ENCODE assay signal across 7 cellular contexts in genomic region chr18:46098616-46098933, GRCh38. TPM values are rescaled to one million over a fixed set of nuclear protein-coding genes. Genes with fewer than 3 reads are reported as not detected.
DNase-seq lines count a peak whose midpoint lies in the region; ATAC-seq and TF ChIP-seq lines count a peak whose summit lies in the region.

No MANE protein-coding gene starts in this region.

- peaks cover 46% of the 10 kb centered on the region for H3K79me2 ChIP-seq in HCT116 (ENCODE audit: insufficient read depth, low read length)

- no peak for TF ChIP-seq CTCF in HCT116 (IDR thresholded peaks at IDR 0.05 in 2 of 3, conservative IDR thresholded peaks at IDR 0.05 in 1 of 3; ENCODE audit: borderline replicate concordance in 1 of 3, insufficient read depth in 1 of 3, low read depth in 2 of 3, low read length in 2 of 3)
- no peak for TF ChIP-seq CTCF in gastroesophageal sphincter (IDR thresholded peaks at IDR 0.05)

- BruUV-seq in HCT116 (replicated peaks; lab: Mats Ljungman, UMichigan): TSS peak; percentile 94

- 5 to 15% methylated on average over 10 of the region's 16 CpGs for WGBS in gastroesophageal sphincter (ENCODE audit: low coverage in 1 of 2), 2 donors

- H3K27ac Mint-ChIP-seq in T-helper 17 cell: peak overlapping the region; percentile 97
- peak overlapping the region; percentile 93 for H3K27ac Mint-ChIP-seq in stimulated activated memory B cell treated with anti-CD40 and anti-IgM and Interleukin-4, amounts not matched to agents 10 μg/mL and 1 μg/mL and 100 μg/mL, for 72 hours

- H3K27me3 ChIP-seq in HCT116 (ENCODE audit: insufficient read depth, low read length) (no peaks in the 10 kb centered on the region), gastroesophageal sphincter (no peaks in the 10 kb centered on the region)

- TF ChIP-seq EP300 in gastroesophageal sphincter (IDR thresholded peaks at IDR 0.05): no peak

- peaks cover 19% of the 10 kb centered on the region for H3K4me1 Mint-ChIP-seq in T-helper 17 cell
- H3K4me1 Mint-ChIP-seq in stimulated activated memory B cell treated with anti-CD40 and anti-IgM and Interleukin-4, amounts not matched to agents 10 μg/mL and 1 μg/mL and 100 μg/mL, for 72 hours: peaks cover 34% of the 10 kb centered on the region

- peak overlapping the region; percentile 7 for H2AFZ ChIP-seq in HCT116 (ENCODE audit: low read depth, low read length, poor library complexity, severe bottlenecking)

- H3K36me3 ChIP-seq in HCT116 (ENCODE audit: control insufficient read depth in 1 of 2, insufficient read depth in 2 of 2, low read length in 2 of 2): peaks cover 8 to 12% of the 10 kb centered on the region in 2 experiments; a peak in 2 of 4 replicates
- H3K36me3 ChIP-seq in gastroesophageal sphincter: peaks cover 0 to 13% of the 10 kb centered on the region in 2 donors

- H3K4me3 Mint-ChIP-seq in T-helper 17 cell: peak overlapping the region; percentile 96
- peak overlapping the region; percentile 93 for H3K4me3 Mint-ChIP-seq in stimulated activated memory B cell treated with anti-CD40 and anti-IgM and Interleukin-4, amounts not matched to agents 10 μg/mL and 1 μg/mL and 100 μg/mL, for 72 hours

- H3K9me3 Mint-ChIP-seq in stimulated activated memory B cell treated with anti-CD40 and anti-IgM and Interleukin-4, amounts not matched to agents 10 μg/mL and 1 μg/mL and 100 μg/mL, for 72 hours: no peaks in the 10 kb centered on the region

- peak overlapping the region; percentile 95 for H3K9ac ChIP-seq in HCT116 (ENCODE audit: low read length)

- intact Hi-C loops in HCT116 (cut with micrococcal nuclease): no loop called here

- RAD21 ChIA-PET in HCT116 (lab: Charles Lee; ENCODE audit: low non-redundant PET in 1 of 2, low total read pairs in 2 of 2, uncharacterized antibody in 2 of 2, unreplicated experiment in 2 of 2): no interaction called here

- CTCF ChIA-PET in HCT116 (lab: Charles Lee): no interaction called here

- no peak for ATAC-seq in HCT116
- no peak for ATAC-seq in T-helper 17 cell
- ATAC-seq in gastroesophageal sphincter: no peak
- ATAC-seq in stimulated activated memory B cell treated with anti-CD40 and anti-IgM and Interleukin-4, amounts not matched to agents 10 μg/mL and 1 μg/mL and 100 μg/mL, for 72 hours: no peak
- ATAC-seq in GM19351 (IDR thresholded peaks at IDR 0.05; ENCODE audit: unreplicated experiment): no peak
- ATAC-seq in HG03108 (IDR thresholded peaks at IDR 0.05; ENCODE audit: unreplicated experiment): no peak

- H3K4me1 ChIP-seq in HCT116 (ENCODE audit: control insufficient read depth in 1 of 2, insufficient read depth in 2 of 2, low read length in 2 of 2) (peaks cover 8 to 19% of the 10 kb centered on the region in 2 experiments; a peak in 3 of 4 replicates), gastroesophageal sphincter (peaks cover 3 to 44% (median 15%) of the 10 kb centered on the region in 3 donors)

- H3K36me3 Mint-ChIP-seq in T-helper 17 cell (ENCODE audit: low read depth): peaks cover 2% of the 10 kb centered on the region
- H3K36me3 Mint-ChIP-seq in stimulated activated memory B cell treated with anti-CD40 and anti-IgM and Interleukin-4, amounts not matched to agents 10 μg/mL and 1 μg/mL and 100 μg/mL, for 72 hours: peaks cover 13% of the 10 kb centered on the region

- H3K27ac ChIP-seq in HCT116 (ENCODE audit: low read depth, low read length) (peak overlapping the region; percentile 91), gastroesophageal sphincter (peak overlapping the region; percentile 29 to 94 (median 86))

- peak overlapping the region; percentile 93 to 99 for H3K4me3 ChIP-seq in HCT116 (replicated peaks in 1 of 2; ENCODE audit: low read depth in 1 of 2, low read length in 2 of 2)
- H3K4me3 ChIP-seq in gastroesophageal sphincter: peak overlapping the region; percentile 68 to 75

- H3K27me3 Mint-ChIP-seq in T-helper 17 cell: no peaks in the 10 kb centered on the region
- H3K27me3 Mint-ChIP-seq in stimulated activated memory B cell treated with anti-CD40 and anti-IgM and Interleukin-4, amounts not matched to agents 10 μg/mL and 1 μg/mL and 100 μg/mL, for 72 hours: no peaks in the 10 kb centered on the region

- POLR2A ChIA-PET in HCT116 (lab: Charles Lee): interaction anchor here (0.6 to 0.7 kb wide), 4 partner anchors 17 to 1964 kb away, joined by 3 read pairs; no protein-coding TSS in a partner anchor

- H3K9me2 ChIP-seq in HCT116 (ENCODE audit: insufficient read depth): no peaks in the 10 kb centered on the region

- no peak for TF ChIP-seq RAD21 in HCT116 (IDR thresholded peaks at IDR 0.05; ENCODE audit: low read depth)

- no peak for TF ChIP-seq POLR2A in HCT116 (IDR thresholded peaks at IDR 0.05; ENCODE audit: borderline replicate concordance, extremely low read depth, insufficient read depth, insufficient read length)
- TF ChIP-seq POLR2A in gastroesophageal sphincter (IDR thresholded peaks at IDR 0.05): no peak

- H3K4me2 ChIP-seq in HCT116 (ENCODE audit: low read length): peak overlapping the region; percentile 84

- H3K9me3 ChIP-seq in HCT116 (ENCODE audit: control insufficient read depth in 1 of 2, insufficient read depth in 1 of 2, low read depth in 1 of 2, low read length in 2 of 2) (no peaks in the 10 kb centered on the region), T-helper 17 cell (ENCODE audit: control insufficient read depth, low read length, poor library complexity, severe bottlenecking) (no peaks in the 10 kb centered on the region), gastroesophageal sphincter (no peaks in the 10 kb centered on the region)

- no peak for DNase-seq in HCT116 (ENCODE audit: low read depth, low spot score)
- no peak for DNase-seq in T-helper 17 cell
- DNase-seq in NCI-H1417 treated with DMSO at 0.1 percent for 48 hours (lab: John Stamatoyannopoulos, UW): no peak

- H4K20me1 ChIP-seq in HCT116 (ENCODE audit: insufficient read depth): no peaks in the 10 kb centered on the region

TF ChIP-seq in HCT116, 20 proteins besides CTCF, POLR2A, EP300 and RAD21:
- TF ChIP-seq FOSL1 (IDR thresholded peaks at IDR 0.05; ENCODE audit: low read depth) (no peak), EZH2phosphoT487 (IDR thresholded peaks at IDR 0.05; ENCODE audit: borderline replicate concordance) (no peak), CEBPB (IDR thresholded peaks at IDR 0.05; ENCODE audit: low read depth) (no peak), YY1 (IDR thresholded peaks at IDR 0.05; ENCODE audit: extremely low read depth, insufficient replicate concordance, low read depth, low read length) (no peak), ZFX (IDR thresholded peaks at IDR 0.05) (peak; percentile 84)

RNA-seq across cellular contexts. Expression of gene ATP5F1A, which starts 0.5 kb away (rescaled TPM):
- total RNA-seq in HCT116 (2021; ENCODE audit: unreplicated experiment) (563 TPM), T-helper 17 cell (100 to 1,000 TPM; 171 to 200 TPM), gastroesophageal sphincter (100 to 1,000 TPM; 461 to 688 (median 605) TPM)
- 437 and 495 TPM in 2 replicates for polyA plus RNA-seq in HCT116 (2012)

RNA-seq across cellular contexts. Expression of gene HAUS1, which starts 5.6 kb away (rescaled TPM):
- total RNA-seq in HCT116 (2021; ENCODE audit: unreplicated experiment): 46.2 TPM
- 23.8 and 39.9 TPM in 2 replicates for polyA plus RNA-seq in HCT116 (2012)
- 10 to 100 TPM; 14.9 to 15.8 TPM for total RNA-seq in T-helper 17 cell
- total RNA-seq in gastroesophageal sphincter: 10 to 100 TPM; 16.2 to 36.0 (median 33.6) TPM

RNA-seq across cellular contexts. Expression of gene PSTPIP2, which starts 26.5 kb away (rescaled TPM):
- total RNA-seq in HCT116 (2021; ENCODE audit: unreplicated experiment) (20.0 TPM), T-helper 17 cell (10 to 100 TPM; 13.1 to 15.8 TPM), gastroesophageal sphincter (10 to 100 TPM in 1 of 4 donors, 1 to 10 TPM in 3; 6.5 to 10.7 (median 8.7) TPM)
- 10.3 and 11.3 TPM in 2 replicates for polyA plus RNA-seq in HCT116 (2012)
